In genomic region chr21:26170471-26171309, GRCh38 we compare ENCODE assay signal across 8 cellular contexts. TPM values are rescaled to one million over a fixed set of nuclear protein-coding genes. Genes with fewer than 3 reads are reported as not detected.
A peak's percentile ranks its signal among the peaks of the same experiment; 100 is the strongest.
DNase-seq lines count a peak whose midpoint lies in the region; ATAC-seq, FAIRE-seq and TF ChIP-seq lines count a peak whose summit lies in the region.

APP (minus strand) TSS chr21:26170770; CDS start chr21:26170620, 150 bp downstream.

- no peaks in the 10 kb centered on the region for H3K9me2 ChIP-seq in MM.1S (replicated peaks; ENCODE audit: insufficient read depth, low read length)

- H3K79me2 ChIP-seq in MM.1S (ENCODE audit: low read length) = peaks cover 48% of the 10 kb centered on the region

- H3K9ac ChIP-seq in MM.1S (ENCODE audit: low read length) = peak within 1 kb of the TSS; percentile 88

- peak within 1 kb of the TSS; percentile 96 for H2AFZ ChIP-seq in MM.1S (ENCODE audit: low read length)

- FAIRE-seq in H54 (lab: Jason Lieb, UNC) = no peak

- H3K4me3 ChIP-seq in MM.1S (ENCODE audit: low read length) (peak within 1 kb of the TSS; percentile 90), heart left ventricle (peak within 1 kb of the TSS; percentile 55 to 97 (median 81))

- DNase-seq in GDM1 (lab: John Stamatoyannopoulos, UW) (peak; percentile 68), H54 (ENCODE audit: insufficient read length, low spot score) (peak; percentile 91), MM.1S (peak; percentile 86), SW480 (ENCODE audit: low spot score) (peak; percentile 75), heart left ventricle (peak; percentile 84 to 93 (median 91)), posterior vena cava (ENCODE audit: low spot score) (peak; percentile 96), type B pancreatic cell (ENCODE audit: extremely low spot score, unreplicated experiment) (peak; percentile 93)

- H3K4me1 ChIP-seq in MM.1S (ENCODE audit: low read length) (peaks cover 7% of the 10 kb centered on the region; the same call in 1 of the 2 replicates), heart left ventricle (peaks cover 0 to 42% (median 30%) of the 10 kb centered on the region in 12 donors)

- no peaks in the 10 kb centered on the region for H3K36me3 Mint-ChIP-seq in type B pancreatic cell

- intact Hi-C loops in heart left ventricle (cut with DNase I) = loop anchor here in 9 of 10 donors (1.0 to 10.0 kb wide), 11 partner anchors 186 to 547 kb away; partner anchors contain the start of gene CYYR1 (in 2 of the 9)
- intact Hi-C loops in posterior vena cava (cut with DNase I) = loop anchor here in 1 of 2 donors (10.0 kb wide), 1 partner anchor 286 kb away; no protein-coding TSS in a partner anchor

- H3K36me3 ChIP-seq in MM.1S (replicated peaks; ENCODE audit: insufficient read depth, low read length) = no peaks in the 10 kb centered on the region; the same call in 1 of the 2 replicates
- no peaks in the 10 kb centered on the region for H3K36me3 ChIP-seq in heart left ventricle

- peaks cover 6% of the 10 kb centered on the region; the same call in 1 of the 2 replicates for H4K20me1 ChIP-seq in MM.1S (ENCODE audit: insufficient read depth, low read length)

- H3K9me3 Mint-ChIP-seq in type B pancreatic cell = no peaks in the 10 kb centered on the region

- 0 to 1% (median 1%) methylated on average over 60 to 88 of the region's 88 CpGs for WGBS in adipose tissue, 3 donors
- WGBS in heart left ventricle, 4 donors = 1 to 2% (median 1%) methylated on average over 31 to 88 of the region's 88 CpGs

- peak; percentile 56 for TF ChIP-seq CTCF in MM.1S (IDR thresholded peaks at IDR 0.05; ENCODE audit: low read length)
- TF ChIP-seq CTCF in heart left ventricle (IDR thresholded peaks at IDR 0.05) = peak; percentile 73 to 100 (median 99)
- peak; percentile 99 for TF ChIP-seq CTCF in type B pancreatic cell (conservative IDR thresholded peaks at IDR 0.05)

- peaks cover 4% of the 10 kb centered on the region; the same call in 1 of the 2 replicates for H3F3A ChIP-seq in MM.1S (ENCODE audit: insufficient read depth, low read length)

- TF ChIP-seq POLR2A in H54 (IDR thresholded peaks at IDR 0.05; ENCODE audit: low read depth, low read length) (peak; percentile 91), heart left ventricle (IDR thresholded peaks at IDR 0.05) (peak in 1 of 2 donors; percentile 86)

- peak within 1 kb of the TSS; percentile 91 for H3K4me2 ChIP-seq in MM.1S (ENCODE audit: low read depth, low read length)

- H3K27me3 ChIP-seq in MM.1S (replicated peaks; ENCODE audit: insufficient read depth, low read length) (no peaks in the 10 kb centered on the region), heart left ventricle (no peaks in the 10 kb centered on the region)

- peak within 1 kb of the TSS; percentile 82 for H3K27ac Mint-ChIP-seq in type B pancreatic cell

- H3K4me1 Mint-ChIP-seq in type B pancreatic cell (ENCODE audit: unreplicated experiment) = peaks cover 25% of the 10 kb centered on the region

- peaks cover 8% of the 10 kb centered on the region for H3K27me3 Mint-ChIP-seq in type B pancreatic cell

- peak within 1 kb of the TSS; percentile 98 for H3K4me3 Mint-ChIP-seq in type B pancreatic cell

- H3K9me3 ChIP-seq in MM.1S (replicated peaks; ENCODE audit: insufficient read depth, low read length) = no peaks in the 10 kb centered on the region
- H3K9me3 ChIP-seq in heart left ventricle = no peaks in the 10 kb centered on the region

- ATAC-seq in heart left ventricle = peak; percentile 74 to 90 (median 82)

- H3K27ac ChIP-seq in MM.1S (ENCODE audit: low read length) = peak within 1 kb of the TSS; percentile 34; the same call in 1 of the 2 replicates
- H3K27ac ChIP-seq in adipose tissue (ENCODE audit: low read depth, low read length) = peak within 1 kb of the TSS; percentile 69
- peak within 1 kb of the TSS; percentile 75 to 96 (median 92) for H3K27ac ChIP-seq in heart left ventricle

RNA-seq across cellular contexts. Expression of gene APP, which starts in this region (rescaled TPM):
- polyA plus RNA-seq in adipose tissue (100 to 1,000 TPM; 101 to 212 (median 126) TPM), heart left ventricle (100 to 1,000 TPM; 103 to 231 TPM)
- total RNA-seq in heart left ventricle (100 to 1,000 TPM; 271 to 467 (median 381) TPM), posterior vena cava (100 to 1,000 TPM; 410 to 411 TPM), type B pancreatic cell (ENCODE audit: low replicate concordance) (329 and 415 TPM in 2 replicates)

Comparison
In these comparisons a context has a peak if more than half of its experiments do, and no peak if none do; other contexts are left out.
1. Peak in every context shown above with its lines: DNase-seq, ATAC-seq, H3K4me3 ChIP-seq and H3K27ac ChIP-seq.
2. H3K27ac ChIP-seq: peak in every context shown above with its lines; median percentile 92 in heart left ventricle; 69 in adipose tissue; 34 in MM.1S.